Comparison of ENCODE assay signal across 3 cellular contexts in genomic region chr2:233896253-233896652, GRCh38. TPM values are rescaled to one million over a fixed set of nuclear protein-coding genes. Genes with fewer than 3 reads are reported as not detected.
"Had no signal": no experiment of that assay in that cellular context is flagged by ENCODE, and none has a peak within 500 bp of the region (broad histone marks: within the 10 kb centered on the region; RNA-seq: fewer than 3 reads in every experiment).

No MANE protein-coding gene starts in this region.

RNA-seq across cellular contexts. Expression of gene TRPM8, which starts 20.9 kb away (rescaled TPM):
- total RNA-seq: NCI-H460, OCI-LY7, Right ventricle myocardium inferior had no signal
